1 cellular context compared by ENCODE assay signal in the genomic region with DNA sequence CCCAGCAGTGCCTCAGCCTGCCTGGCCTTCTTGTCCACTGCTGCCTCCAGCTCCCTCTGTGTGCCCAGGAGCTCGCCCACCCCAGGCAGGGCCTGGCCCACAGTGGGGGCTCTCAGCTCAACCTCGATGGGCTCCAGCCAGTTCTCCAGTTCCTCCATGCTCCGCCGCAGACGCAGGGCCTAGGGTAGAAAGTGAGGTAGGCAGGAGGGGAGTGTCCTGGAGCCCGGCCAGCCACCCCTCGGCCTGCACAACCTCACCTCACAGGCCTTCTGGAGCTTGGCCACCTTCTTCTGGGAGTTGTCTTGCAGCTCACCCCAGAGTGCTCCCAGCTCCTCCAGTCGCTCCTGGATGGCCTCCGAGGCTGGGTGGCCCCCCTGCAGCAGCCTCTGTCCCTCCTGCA.
TF ChIP-seq lines count a peak whose summit lies in the region.

No MANE protein-coding gene starts in this region.

TF ChIP-seq in H1, 55 proteins besides CTCF, POLR2A, EP300 and RAD21:
- TF ChIP-seq TEAD4 (IDR thresholded peaks at IDR 0.05; ENCODE audit: low read depth, low read length) (no peak), HDAC2 (IDR thresholded peaks at IDR 0.05; ENCODE audit: borderline replicate concordance in 1 of 2, low read depth in 2 of 2, low read length in 2 of 2) (no peak), CREB1 (IDR thresholded peaks at IDR 0.05) (no peak), ZNF274 (IDR thresholded peaks at IDR 0.05; ENCODE audit: borderline replicate concordance, extremely low read depth, low read length) (no peak), CBX8 (IDR thresholded peaks at IDR 0.05; ENCODE audit: borderline replicate concordance, low read depth, low read length) (no peak), EZH2 (IDR thresholded peaks at IDR 0.05; ENCODE audit: low read depth, low read length, severe bottlenecking) (no peak), BACH1 (IDR thresholded peaks at IDR 0.05; ENCODE audit: low read length) (no peak), HDAC6 (IDR thresholded peaks at IDR 0.05; ENCODE audit: low read depth, low read length) (no peak)
